Comparison of ENCODE assay signal across 1 cellular context in the genomic region with DNA sequence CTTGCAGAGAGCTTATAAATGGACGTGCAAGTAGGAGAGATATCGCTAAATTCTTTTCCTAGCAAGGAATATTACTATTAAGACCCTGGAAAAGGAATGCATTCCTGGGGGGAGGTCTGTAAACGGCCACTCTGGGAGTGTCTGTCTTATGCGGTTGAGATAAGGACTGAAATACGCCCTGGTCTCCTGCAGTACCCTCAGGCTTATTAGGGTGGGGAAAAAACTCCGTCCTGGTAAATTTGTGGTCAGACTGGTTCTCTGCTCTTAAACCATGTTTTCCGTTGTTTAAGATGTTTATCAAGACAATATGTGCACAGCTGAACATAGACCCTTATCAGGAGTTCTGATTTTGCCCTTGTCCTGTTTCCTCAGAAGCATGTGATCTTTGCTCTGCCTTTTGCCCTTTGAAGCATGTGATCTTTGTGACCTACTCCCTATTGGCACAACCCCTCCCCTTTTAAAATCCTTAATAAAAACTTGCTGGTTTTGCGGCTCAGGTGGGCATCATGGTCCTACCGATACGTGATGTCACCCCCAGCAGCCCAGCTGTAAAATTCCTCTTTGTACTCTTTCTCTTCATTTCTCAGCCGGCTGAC. TPM values are rescaled to one million over a fixed set of nuclear protein-coding genes. Genes with fewer than 3 reads are reported as not detected.
"Had no signal": no experiment of that assay in that cellular context is flagged by ENCODE, and none has a peak within 500 bp of the region (broad histone marks: within the 10 kb centered on the region; RNA-seq: fewer than 3 reads in every experiment).

No MANE protein-coding gene starts in this region.

RNA-seq across cellular contexts. Expression of gene TXNRD2, which starts 6.4 kb away (rescaled TPM):
- total RNA-seq: smooth muscle cell had no signal
